27 cellular contexts compared by ENCODE assay signal in the genomic region with DNA sequence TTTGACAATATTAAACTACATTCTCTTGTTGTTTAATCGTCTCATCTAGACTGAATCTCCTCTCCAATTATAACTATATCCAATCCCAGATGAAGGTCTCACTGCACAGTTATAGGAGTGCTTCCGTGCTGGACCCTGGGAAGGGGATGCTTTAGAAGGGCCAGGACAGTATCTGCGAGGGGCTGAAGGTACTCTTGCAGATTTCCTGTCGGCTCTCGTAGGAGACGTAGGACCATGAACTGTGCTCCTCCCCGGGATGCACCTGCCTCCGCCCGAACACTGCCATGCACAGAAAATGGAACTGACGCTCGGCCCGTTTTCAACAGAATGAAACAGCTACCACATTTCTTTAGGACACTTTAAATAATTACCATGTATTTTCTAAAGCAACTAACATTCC. TPM values are rescaled to one million over a fixed set of nuclear protein-coding genes. Genes with fewer than 3 reads are reported as not detected.
DNase-seq lines count a peak whose midpoint lies in the region; ATAC-seq and TF ChIP-seq lines count a peak whose summit lies in the region.
"Had no signal": no experiment of that assay in that cellular context is flagged by ENCODE, and none has a peak within 500 bp of the region (broad histone marks: within the 10 kb centered on the region; RNA-seq: fewer than 3 reads in every experiment).

No MANE protein-coding gene starts in this region.

- H3K27me3 Mint-ChIP-seq in osteocyte (ENCODE audit: unreplicated experiment) = no peaks in the 10 kb centered on the region
- no peaks in the 10 kb centered on the region for H3K27me3 Mint-ChIP-seq in activated T-helper 2 cell treated with anti-CD3 and anti-CD28 coated beads, Interferon-gamma antibody, Interleukin-2, Interleukin-4, amounts not matched to agents 10 μg/mL and 5 μg/mL and 100 μg/mL, durations not matched to agents 14 hours and 24 hours and 36 hours (ENCODE audit: low read depth)
- H3K27me3 Mint-ChIP-seq: B cell; dendritic cell treated with granulocyte-macrophage colony-stimulating factor and Interleukin-4, amounts not matched to agents 40 ng/mL and 50 ng/mL, for 4 days had no signal

- H3K9me3 ChIP-seq in right atrium auricular region (no peaks in the 10 kb centered on the region), esophagus muscularis mucosa (no peaks in the 10 kb centered on the region)
- H3K9me3 ChIP-seq: right lobe of liver, upper lobe of right lung had no signal

- H3K4me3 Mint-ChIP-seq in osteocyte (ENCODE audit: unreplicated experiment) = no peak overlapping the region
- no peak overlapping the region for H3K4me3 Mint-ChIP-seq in activated T-helper 2 cell treated with anti-CD3 and anti-CD28 coated beads, Interferon-gamma antibody, Interleukin-2, Interleukin-4, amounts not matched to agents 10 μg/mL and 5 μg/mL and 100 μg/mL, durations not matched to agents 14 hours and 24 hours and 36 hours (ENCODE audit: low read depth)
- H3K4me3 Mint-ChIP-seq: B cell; dendritic cell treated with granulocyte-macrophage colony-stimulating factor and Interleukin-4, amounts not matched to agents 40 ng/mL and 50 ng/mL, for 4 days; natural killer cell; stimulated activated naive CD8-positive, alpha-beta T cell treated with anti-CD3 and anti-CD28 coated beads, Interleukin-15, Interleukin-2, amounts not matched to agents 100 ng/mL and 50 ng/mL, for 24 hours; T-helper 1 cell treated with Interleukin-12 subunit alpha and Interleukin-12 subunit beta and Interleukin-4 antibody, amounts not matched to agents 30 μg/mL and 1 μg/mL, for 36 hours had no signal

- H3K4me1 Mint-ChIP-seq in osteocyte (ENCODE audit: unreplicated experiment) = peaks cover 80% of the 10 kb centered on the region
- no peaks in the 10 kb centered on the region for H3K4me1 Mint-ChIP-seq in activated T-helper 2 cell treated with anti-CD3 and anti-CD28 coated beads, Interferon-gamma antibody, Interleukin-2, Interleukin-4, amounts not matched to agents 10 μg/mL and 5 μg/mL and 100 μg/mL, durations not matched to agents 14 hours and 24 hours and 36 hours (ENCODE audit: low read depth)
- H3K4me1 Mint-ChIP-seq: B cell, natural killer cell had no signal

- DNase-seq in right atrium auricular region (ENCODE audit: low spot score) = no peak
- DNase-seq in cardiac septum (ENCODE audit: low spot score) = no peak
- no peak for DNase-seq in esophagus muscularis mucosa (ENCODE audit: extremely low spot score)
- DNase-seq in osteocyte (ENCODE audit: extremely low spot score, unreplicated experiment) = no peak
- no peak for DNase-seq in activated effector memory CD4-positive, alpha-beta T cell treated with anti-CD3 and anti-CD28 coated beads, Interleukin-2, amount 50 U/mL, for 16 hours
- no peak for DNase-seq in activated T-helper 2 cell treated with anti-CD3 and anti-CD28 coated beads, Interferon-gamma antibody, Interleukin-2, Interleukin-4, amounts not matched to agents 10 μg/mL and 5 μg/mL and 100 μg/mL, durations not matched to agents 14 hours and 24 hours and 36 hours (ENCODE audit: low spot score)
- DNase-seq: activated CD8-positive, alpha-beta memory T cell treated with anti-CD3 and anti-CD28 coated beads for 24 hours; activated naive CD4-positive, alpha-beta T cell; activated T-cell treated with anti-CD3 and anti-CD28 coated beads, Interleukin-2, amount 50 U/mL, for 1 hour; DMS79 treated with DMSO at 0.1 percent for 48 hours; head of caudate nucleus; natural killer cell; NCI-H1092 treated with DMSO at 0.1 percent for 48 hours; NCI-H187 treated with DMSO at 0.1 percent for 48 hours; NCI-H526 treated with DMSO at 0.1 percent for 48 hours; right lobe of liver; RPMI8226; upper lobe of right lung had no signal

- H3K27me3 ChIP-seq in right atrium auricular region (no peaks in the 10 kb centered on the region), esophagus muscularis mucosa (no peaks in the 10 kb centered on the region)
- H3K27me3 ChIP-seq: right lobe of liver, upper lobe of right lung had no signal

- no peaks in the 10 kb centered on the region for H3K36me3 ChIP-seq in right atrium auricular region
- H3K36me3 ChIP-seq in esophagus muscularis mucosa = no peaks in the 10 kb centered on the region
- H3K36me3 ChIP-seq: upper lobe of right lung had no signal

- H3K27ac ChIP-seq in right atrium auricular region = peak overlapping the region; percentile 6 to 67
- H3K27ac ChIP-seq in esophagus muscularis mucosa (replicated peaks in 1 of 4) = peak overlapping the region; percentile 76 to 85 (median 80)
- H3K27ac ChIP-seq: HL-60, parathyroid adenoma, right lobe of liver, SK-N-MC, upper lobe of right lung had no signal

- peaks cover 12% of the 10 kb centered on the region for H3K36me3 Mint-ChIP-seq in osteocyte (ENCODE audit: unreplicated experiment)
- no peaks in the 10 kb centered on the region for H3K36me3 Mint-ChIP-seq in activated T-helper 2 cell treated with anti-CD3 and anti-CD28 coated beads, Interferon-gamma antibody, Interleukin-2, Interleukin-4, amounts not matched to agents 10 μg/mL and 5 μg/mL and 100 μg/mL, durations not matched to agents 14 hours and 24 hours and 36 hours (ENCODE audit: low read depth)
- H3K36me3 Mint-ChIP-seq: natural killer cell had no signal

- TF ChIP-seq POLR2A in esophagus muscularis mucosa (IDR thresholded peaks at IDR 0.05; ENCODE audit: low read depth) = no peak

- no peak for ATAC-seq in HG03095 (IDR thresholded peaks at IDR 0.05; ENCODE audit: unreplicated experiment)
- no peak for ATAC-seq in HG03342 (IDR thresholded peaks at IDR 0.05; ENCODE audit: unreplicated experiment)
- ATAC-seq: natural killer cell had no signal

- WGBS in esophagus muscularis mucosa = 70% methylated on average over 12 of the region's 12 CpGs

- no peak overlapping the region for H3K4me3 ChIP-seq in right atrium auricular region
- peak overlapping the region; percentile 6 to 35 (median 30) for H3K4me3 ChIP-seq in esophagus muscularis mucosa
- H3K4me3 ChIP-seq: right lobe of liver, SK-N-MC, upper lobe of right lung had no signal

- peaks cover 0 to 52% of the 10 kb centered on the region in 2 donors for H3K4me1 ChIP-seq in right atrium auricular region
- H3K4me1 ChIP-seq in esophagus muscularis mucosa = peaks cover 30 to 70% (median 61%) of the 10 kb centered on the region in 4 donors
- H3K4me1 ChIP-seq: parathyroid adenoma had no signal

- TF ChIP-seq EP300 in esophagus muscularis mucosa (IDR thresholded peaks at IDR 0.05) = no peak

- TF ChIP-seq CTCF in right atrium auricular region (IDR thresholded peaks at IDR 0.05) = no peak
- no peak for TF ChIP-seq CTCF in esophagus muscularis mucosa (IDR thresholded peaks at IDR 0.05)
- TF ChIP-seq CTCF in osteocyte (IDR thresholded peaks at IDR 0.05) = no peak

- intact Hi-C loops in cardiac septum (cut with DNase I) = no loop called here
- intact Hi-C loops in esophagus muscularis mucosa (cut with DNase I) = no loop called here
- intact Hi-C loops in activated T-helper 2 cell treated with anti-CD3 and anti-CD28 coated beads, Interferon-gamma antibody, Interleukin-2, Interleukin-4, amounts not matched to agents 10 μg/mL and 5 μg/mL and 100 μg/mL, durations not matched to agents 14 hours and 24 hours and 36 hours (cut with micrococcal nuclease) = no loop called here

- peaks cover 4% of the 10 kb centered on the region for H3K9me3 Mint-ChIP-seq in osteocyte (ENCODE audit: unreplicated experiment)
- H3K9me3 Mint-ChIP-seq in activated T-helper 2 cell treated with anti-CD3 and anti-CD28 coated beads, Interferon-gamma antibody, Interleukin-2, Interleukin-4, amounts not matched to agents 10 μg/mL and 5 μg/mL and 100 μg/mL, durations not matched to agents 14 hours and 24 hours and 36 hours = peaks cover 5% of the 10 kb centered on the region
- H3K9me3 Mint-ChIP-seq: dendritic cell treated with granulocyte-macrophage colony-stimulating factor and Interleukin-4, amounts not matched to agents 40 ng/mL and 50 ng/mL, for 4 days; T-helper 1 cell treated with Interleukin-12 subunit alpha and Interleukin-12 subunit beta and Interleukin-4 antibody, amounts not matched to agents 30 μg/mL and 1 μg/mL, for 36 hours had no signal

- peak overlapping the region; percentile 86 for H3K27ac Mint-ChIP-seq in osteocyte (ENCODE audit: unreplicated experiment)
- H3K27ac Mint-ChIP-seq in activated T-helper 2 cell treated with anti-CD3 and anti-CD28 coated beads, Interferon-gamma antibody, Interleukin-2, Interleukin-4, amounts not matched to agents 10 μg/mL and 5 μg/mL and 100 μg/mL, durations not matched to agents 14 hours and 24 hours and 36 hours = no peak overlapping the region
- H3K27ac Mint-ChIP-seq: B cell; dendritic cell treated with granulocyte-macrophage colony-stimulating factor and Interleukin-4, amounts not matched to agents 40 ng/mL and 50 ng/mL, for 4 days; natural killer cell; stimulated activated naive CD8-positive, alpha-beta T cell treated with anti-CD3 and anti-CD28 coated beads, Interleukin-15, Interleukin-2, amounts not matched to agents 100 ng/mL and 50 ng/mL, for 24 hours; T-helper 1 cell treated with Interleukin-12 subunit alpha and Interleukin-12 subunit beta and Interleukin-4 antibody, amounts not matched to agents 30 μg/mL and 1 μg/mL, for 36 hours had no signal

RNA-seq across cellular contexts. Expression of a gene that starts 39.4 kb away (rescaled TPM):
- 10 to 100 TPM; 70.3 to 89.5 TPM for total RNA-seq in right atrium auricular region
- 90.7 TPM for total RNA-seq in cardiac septum
- 100 to 1,000 TPM; 145 to 244 (median 200) TPM for total RNA-seq in esophagus muscularis mucosa
- total RNA-seq in osteocyte = 395 and 408 TPM in 2 replicates
- total RNA-seq in activated T-helper 2 cell treated with anti-CD3 and anti-CD28 coated beads, Interferon-gamma antibody, Interleukin-2, Interleukin-4, amounts not matched to agents 10 μg/mL and 5 μg/mL and 100 μg/mL, durations not matched to agents 14 hours and 24 hours and 36 hours = 0.05 TPM in 2 replicates
- total RNA-seq: natural killer cell had no signal

Comparison
In these comparisons a context has a peak if more than half of its experiments do, and no peak if none do; other contexts are left out.
1. H3K4me3 ChIP-seq: peak in esophagus muscularis mucosa (4 of 4); none in right atrium auricular region (0 of 2).
2. RNA of a gene that starts 39.4 kb away (total RNA-seq): 395 to 408 TPM in osteocyte, 145 to 244 TPM in esophagus muscularis mucosa, 90.7 TPM in cardiac septum (single experiment) and 70.3 to 89.5 TPM in right atrium auricular region; 0.05 TPM in activated T-helper 2 cell treated with anti-CD3 and anti-CD28 coated beads, Interferon-gamma antibody, Interleukin-2, Interleukin-4, amounts not matched to agents 10 μg/mL and 5 μg/mL and 100 μg/mL, durations not matched to agents 14 hours and 24 hours and 36 hours; every median in the first group is over 10 times any median in the second.